In genomic region chr7:157306836-157307533, GRCh38 we compare ENCODE assay signal across 1 cellular context.
TF ChIP-seq lines count a peak whose summit lies in the region.

No MANE protein-coding gene starts in this region.

TF ChIP-seq in K562, 482 proteins besides CTCF, POLR2A, EP300 and RAD21 (continued from another document):
- TF ChIP-seq ATF4 (CRISPR knock-in tag; IDR thresholded peaks at IDR 0.05) = no peak
- no peak for TF ChIP-seq THAP12 (CRISPR knock-in tag; IDR thresholded peaks at IDR 0.05)
- peak; percentile 49 for TF ChIP-seq PRDM10 (IDR thresholded peaks at IDR 0.05; ENCODE audit: partially characterized antibody)
- TF ChIP-seq FOXA1 (IDR thresholded peaks at IDR 0.05; ENCODE audit: borderline replicate concordance) = no peak
- TF ChIP-seq GATAD2B (IDR thresholded peaks at IDR 0.05; ENCODE audit: borderline replicate concordance) = no peak
- TF ChIP-seq NUFIP1 (IDR thresholded peaks at IDR 0.05; ENCODE audit: partially characterized antibody) = no peak
- no peak for TF ChIP-seq TEAD4 (IDR thresholded peaks at IDR 0.05; ENCODE audit: low read length)
- TF ChIP-seq TEAD4 (CRISPR knock-in tag; IDR thresholded peaks at IDR 0.05; ENCODE audit: borderline replicate concordance) = no peak
- TF ChIP-seq, protein P1, sequence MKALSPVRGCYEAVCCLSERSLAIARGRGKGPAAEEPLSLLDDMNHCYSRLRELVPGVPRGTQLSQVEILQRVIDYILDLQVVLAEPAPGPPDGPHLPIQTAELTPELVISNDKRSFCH (CRISPR knock-in tag; IDR thresholded peaks at IDR 0.05) = no peak
- TF ChIP-seq, protein P1 (tag; IDR thresholded peaks at IDR 0.05) = no peak
